22 cellular contexts compared by ENCODE assay signal in the genomic region with DNA sequence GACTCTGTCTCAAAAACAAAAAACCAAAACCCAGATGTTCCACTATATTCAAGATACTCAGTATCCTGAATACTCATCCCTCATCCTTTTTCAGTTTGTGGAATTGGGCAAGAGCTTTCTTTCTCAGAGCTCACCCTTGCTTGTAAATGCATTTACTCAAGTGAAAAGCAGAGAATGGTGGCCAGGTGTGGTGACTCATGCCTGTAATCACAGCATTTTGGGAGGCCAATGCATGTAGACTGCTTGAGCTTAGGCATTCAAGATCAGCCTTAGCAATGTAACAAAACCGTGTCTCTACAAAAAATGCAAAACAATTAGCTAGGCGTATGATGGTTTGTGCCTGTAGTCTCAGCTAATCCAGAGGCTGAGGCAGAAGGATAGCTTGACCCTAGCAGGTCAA.
DNase-seq lines count a peak whose midpoint lies in the region; ATAC-seq lines count a peak whose summit lies in the region.
"Had no signal": no experiment of that assay in that cellular context is flagged by ENCODE, and none has a peak within 500 bp of the region (broad histone marks: within the 10 kb centered on the region; RNA-seq: fewer than 3 reads in every experiment).

No MANE protein-coding gene starts in this region.

- no peak overlapping the region for H2BK5ac ChIP-seq in mesenchymal stem cell (ENCODE audit: low read depth, low read length, poor library complexity, severe bottlenecking)

- peak; percentile 31 for DNase-seq in activated CD4-positive, alpha-beta T cell treated with anti-CD3 and anti-CD28 coated beads for 36 hours
- DNase-seq in activated CD4-positive, alpha-beta T cell treated with anti-CD3 and anti-CD28 coated beads for 4 hours, result no peak
- DNase-seq in ELR (ENCODE audit: low read depth), result peak; percentile 46
- no peak for DNase-seq in activated naive CD8-positive, alpha-beta T cell treated with anti-CD3 and anti-CD28 coated beads, Interleukin-2, amount 50 U/mL, for 24 hours
- no peak for DNase-seq in mesenchymal stem cell
- DNase-seq in posterior vena cava (ENCODE audit: low spot score), result no peak
- no peak for DNase-seq in kidney tubule cell (ENCODE audit: low spot score)
- DNase-seq: activated T-cell treated with anti-CD3 and anti-CD28 coated beads, Interleukin-2, amount 50 U/mL, for 48 hours; Calu3; central memory CD4-positive, alpha-beta T cell; GOT3; NCI-H1092 treated with DMSO at 0.1 percent for 48 hours; NCI-H2081 treated with DMSO at 0.1 percent for 48 hours; NCI-H510A; retina; stimulated activated naive CD4-positive, alpha-beta T cell; T-helper 1 cell had no signal

- peaks cover 2% of the 10 kb centered on the region for H3K4me1 ChIP-seq in mesenchymal stem cell (ENCODE audit: control insufficient read depth, insufficient read depth, low read depth, low read length)
- H3K4me1 ChIP-seq: adrenal gland had no signal

- no peak overlapping the region for H3K14ac ChIP-seq in mesenchymal stem cell (ENCODE audit: low read length in 2 of 2)

- H4K8ac ChIP-seq in mesenchymal stem cell (ENCODE audit: low read length), result no peak overlapping the region

- no peak overlapping the region for H3K4me2 ChIP-seq in mesenchymal stem cell (ENCODE audit: low read length, poor library complexity, severe bottlenecking)
- H3K4me2 ChIP-seq: KMS-11 had no signal

- H3K9me3 ChIP-seq in mesenchymal stem cell (ENCODE audit: control insufficient read depth, low read length), result no peaks in the 10 kb centered on the region
- H3K9me3 ChIP-seq: adrenal gland, tibial nerve had no signal

- H2BK12ac ChIP-seq in mesenchymal stem cell (ENCODE audit: low read length in 2 of 2), result no peak overlapping the region

- no peak overlapping the region for H2BK120ac ChIP-seq in mesenchymal stem cell (ENCODE audit: low read depth, low read length)

- no peak overlapping the region for H3K18ac ChIP-seq in mesenchymal stem cell (ENCODE audit: low read depth in 1 of 2, low read length in 2 of 2)

- no peak overlapping the region for H3K4me3 Mint-ChIP-seq in activated CD4-positive, alpha-beta T cell treated with anti-CD3 and anti-CD28 coated beads for 36 hours
- H3K4me3 Mint-ChIP-seq in activated naive CD8-positive, alpha-beta T cell treated with anti-CD3 and anti-CD28 coated beads, Interleukin-2, amount 50 U/mL, for 24 hours, result peak overlapping the region; percentile 11

- peak overlapping the region; percentile 88 for H3K27ac Mint-ChIP-seq in activated CD4-positive, alpha-beta T cell treated with anti-CD3 and anti-CD28 coated beads for 36 hours
- peak overlapping the region; percentile 82 for H3K27ac Mint-ChIP-seq in activated naive CD8-positive, alpha-beta T cell treated with anti-CD3 and anti-CD28 coated beads, Interleukin-2, amount 50 U/mL, for 24 hours

- H3K4me3 ChIP-seq in mesenchymal stem cell (ENCODE audit: insufficient read depth in 1 of 2, low read depth in 1 of 2, low read length in 2 of 2), result no peak overlapping the region
- H3K4me3 ChIP-seq: adrenal gland, tibial nerve had no signal

- H3K9ac ChIP-seq in mesenchymal stem cell (ENCODE audit: low read length), result no peak overlapping the region
- H3K9ac ChIP-seq: KMS-11 had no signal

- WGBS in mesenchymal stem cell, result 56% methylated on average over 2 of the region's 2 CpGs

- no peak overlapping the region for H2AFZ ChIP-seq in mesenchymal stem cell (ENCODE audit: low read depth, low read length)

- no peak overlapping the region for H2BK15ac ChIP-seq in mesenchymal stem cell (ENCODE audit: low read depth, poor library complexity, severe bottlenecking)

- peaks cover 2% of the 10 kb centered on the region for H3K9me3 Mint-ChIP-seq in activated CD4-positive, alpha-beta T cell treated with anti-CD3 and anti-CD28 coated beads for 36 hours (ENCODE audit: low read depth)
- peaks cover 3% of the 10 kb centered on the region for H3K9me3 Mint-ChIP-seq in activated naive CD8-positive, alpha-beta T cell treated with anti-CD3 and anti-CD28 coated beads, Interleukin-2, amount 50 U/mL, for 24 hours

- H3K79me1 ChIP-seq in mesenchymal stem cell (replicated peaks; ENCODE audit: low read length, poor library complexity, severe bottlenecking), result no peaks in the 10 kb centered on the region

- peaks cover 31% of the 10 kb centered on the region for H3K4me1 Mint-ChIP-seq in activated CD4-positive, alpha-beta T cell treated with anti-CD3 and anti-CD28 coated beads for 36 hours
- H3K4me1 Mint-ChIP-seq in activated naive CD8-positive, alpha-beta T cell treated with anti-CD3 and anti-CD28 coated beads, Interleukin-2, amount 50 U/mL, for 24 hours, result peaks cover 28% of the 10 kb centered on the region

- peak; percentile 60 for ATAC-seq in activated CD4-positive, alpha-beta T cell treated with anti-CD3 and anti-CD28 coated beads for 36 hours
- ATAC-seq in activated naive CD8-positive, alpha-beta T cell treated with anti-CD3 and anti-CD28 coated beads, Interleukin-2, amount 50 U/mL, for 24 hours, result peak; percentile 15
- no peak for ATAC-seq in HG03159 (IDR thresholded peaks at IDR 0.05; ENCODE audit: unreplicated experiment)

- no peak overlapping the region for H4K91ac ChIP-seq in mesenchymal stem cell (ENCODE audit: low read length)

- H3K36me3 Mint-ChIP-seq in activated CD4-positive, alpha-beta T cell treated with anti-CD3 and anti-CD28 coated beads for 36 hours (ENCODE audit: low read depth), result no peaks in the 10 kb centered on the region
- H3K36me3 Mint-ChIP-seq in activated naive CD8-positive, alpha-beta T cell treated with anti-CD3 and anti-CD28 coated beads, Interleukin-2, amount 50 U/mL, for 24 hours (ENCODE audit: low read depth), result peaks cover 1% of the 10 kb centered on the region

- no peak overlapping the region for H2AK5ac ChIP-seq in mesenchymal stem cell (ENCODE audit: low read length, severe bottlenecking)

- no peak overlapping the region for H3K23ac ChIP-seq in mesenchymal stem cell (ENCODE audit: low read length in 2 of 2)

- intact Hi-C loops in activated CD4-positive, alpha-beta T cell treated with anti-CD3 and anti-CD28 coated beads for 36 hours (cut with DNase I, micrococcal nuclease), result loop anchor here (2.0 to 10.0 kb wide), 5 partner anchors 122 to 538 kb away; no protein-coding TSS in a partner anchor
- intact Hi-C loops in posterior vena cava (cut with DNase I), result no loop called here

- CTCF ChIA-PET in activated CD4-positive, alpha-beta T cell treated with anti-CD3 and anti-CD28 coated beads for 36 hours (lab: Charles Lee), result interaction anchor here (0.7 kb wide), 1 partner anchor 342 kb away, joined by 4 read pairs; no protein-coding TSS in a partner anchor

- H3K27ac ChIP-seq in mesenchymal stem cell (ENCODE audit: low read length, poor library complexity, severe bottlenecking), result peak overlapping the region; percentile 86
- H3K27ac ChIP-seq: 22Rv1, KMS-11, tibial nerve had no signal

- no peak overlapping the region for H3K4ac ChIP-seq in mesenchymal stem cell (ENCODE audit: low read depth in 1 of 2, low read length in 2 of 2)

- POLR2A ChIA-PET in activated CD4-positive, alpha-beta T cell treated with anti-CD3 and anti-CD28 coated beads for 36 hours (lab: Charles Lee), result no interaction called here

- H3K36me3 ChIP-seq in mesenchymal stem cell (ENCODE audit: control insufficient read depth in 1 of 2, insufficient read depth in 2 of 2, low read depth in 1 of 2, low read length in 2 of 2), result no peaks in the 10 kb centered on the region
- H3K36me3 ChIP-seq: adrenal gland, tibial nerve had no signal

- peaks cover 10% of the 10 kb centered on the region for H3K27me3 Mint-ChIP-seq in activated CD4-positive, alpha-beta T cell treated with anti-CD3 and anti-CD28 coated beads for 36 hours
- peaks cover 12% of the 10 kb centered on the region for H3K27me3 Mint-ChIP-seq in activated naive CD8-positive, alpha-beta T cell treated with anti-CD3 and anti-CD28 coated beads, Interleukin-2, amount 50 U/mL, for 24 hours

- H3K27me3 ChIP-seq in mesenchymal stem cell (ENCODE audit: control insufficient read depth in 1 of 2, insufficient read depth in 1 of 2, low read length in 2 of 2), result no peaks in the 10 kb centered on the region
- H3K27me3 ChIP-seq: adrenal gland, tibial nerve had no signal

Comparison
In these comparisons a context has a peak if more than half of its experiments do, and no peak if none do; other contexts are left out.
1. DNase-seq: peak in activated CD4-positive, alpha-beta T cell treated with anti-CD3 and anti-CD28 coated beads for 36 hours (single experiment) and ELR (single experiment); none in activated CD4-positive, alpha-beta T cell treated with anti-CD3 and anti-CD28 coated beads for 4 hours (0 of 2), activated naive CD8-positive, alpha-beta T cell treated with anti-CD3 and anti-CD28 coated beads, Interleukin-2, amount 50 U/mL, for 24 hours (single experiment), mesenchymal stem cell (single experiment), posterior vena cava (single experiment) and kidney tubule cell (single experiment).
2. intact Hi-C loops: an anchor here in activated CD4-positive, alpha-beta T cell treated with anti-CD3 and anti-CD28 coated beads for 36 hours (2.0 to 10.0 kb wide); none called in posterior vena cava.